1 cellular context compared by ENCODE assay signal in the genomic region with DNA sequence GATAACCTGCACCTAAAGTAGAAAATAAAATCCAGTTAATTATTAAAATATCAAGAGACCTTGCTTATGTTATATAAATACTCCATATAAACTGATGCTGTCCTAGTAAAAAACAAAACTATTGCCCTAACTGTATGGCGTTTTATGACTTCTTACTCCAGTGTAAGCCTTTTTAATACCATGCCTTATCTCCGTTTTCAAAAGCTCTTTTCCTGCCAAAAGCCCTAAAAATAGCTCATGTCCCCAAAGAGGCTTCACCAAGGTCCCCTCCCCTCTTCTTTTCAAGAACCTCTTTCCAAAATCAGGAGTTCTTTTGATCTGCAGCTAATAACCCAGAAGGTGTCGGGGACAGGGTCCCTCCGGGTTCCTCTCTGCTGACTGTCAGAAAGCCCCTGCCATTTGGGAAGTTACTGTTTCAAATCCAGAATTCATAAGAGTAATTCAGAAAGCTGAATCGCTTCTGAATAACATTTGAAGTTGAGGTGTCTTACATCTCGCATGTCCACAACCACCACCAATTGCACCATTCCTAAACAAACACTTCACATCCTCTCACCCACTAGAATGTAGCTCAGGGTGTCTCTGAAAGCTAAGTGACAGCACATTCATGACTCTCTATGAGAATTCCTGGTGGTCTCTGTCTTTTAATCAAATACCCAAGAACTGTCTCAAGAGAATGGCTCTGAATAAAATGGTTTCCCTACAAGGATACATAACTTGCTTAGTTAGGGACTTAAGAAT.
TF ChIP-seq lines count a peak whose summit lies in the region.

No MANE protein-coding gene starts in this region.

TF ChIP-seq in IMR-90, 13 proteins besides CTCF, POLR2A, EP300 and RAD21 (continued from another document):
- TF ChIP-seq MAZ (IDR thresholded peaks at IDR 0.05; ENCODE audit: borderline replicate concordance, low read depth, low read length) (no peak), CHD1 (IDR thresholded peaks at IDR 0.05; ENCODE audit: low read depth, low read length) (no peak)
- TF ChIP-seq, protein P1, sequence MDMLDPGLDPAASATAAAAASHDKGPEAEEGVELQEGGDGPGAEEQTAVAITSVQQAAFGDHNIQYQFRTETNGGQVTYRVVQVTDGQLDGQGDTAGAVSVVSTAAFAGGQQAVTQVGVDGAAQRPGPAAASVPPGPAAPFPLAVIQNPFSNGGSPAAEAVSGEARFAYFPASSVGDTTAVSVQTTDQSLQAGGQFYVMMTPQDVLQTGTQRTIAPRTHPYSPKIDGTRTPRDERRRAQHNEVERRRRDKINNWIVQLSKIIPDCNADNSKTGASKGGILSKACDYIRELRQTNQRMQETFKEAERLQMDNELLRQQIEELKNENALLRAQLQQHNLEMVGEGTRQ (IDR thresholded peaks at IDR 0.05; ENCODE audit: low read depth, low read length) = no peak
